Comparison of ENCODE assay signal across 8 cellular contexts in the genomic region with DNA sequence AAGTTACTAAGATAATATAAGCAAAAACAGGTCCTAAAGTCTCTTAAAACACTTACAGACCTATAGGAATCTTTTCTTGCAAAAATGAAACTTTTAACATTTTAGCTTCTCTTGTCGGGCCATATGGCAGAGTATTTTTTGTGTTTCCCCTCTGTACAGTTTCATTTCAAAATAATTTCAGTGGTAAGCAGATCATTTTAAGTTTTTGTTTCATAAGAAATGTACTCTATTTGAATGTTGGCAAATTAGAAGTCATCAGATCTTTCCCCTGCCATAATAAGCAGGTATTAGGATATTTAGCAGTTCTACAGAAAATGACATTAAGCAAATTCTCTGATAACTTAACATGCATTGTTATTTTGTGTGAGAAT. TPM values are rescaled to one million over a fixed set of nuclear protein-coding genes. Genes with fewer than 3 reads are reported as not detected.
A peak's percentile ranks its signal among the peaks of the same experiment; 100 is the strongest.
DNase-seq lines count a peak whose midpoint lies in the region; ATAC-seq and TF ChIP-seq lines count a peak whose summit lies in the region.

No MANE protein-coding gene starts in this region.

- H3K9ac ChIP-seq in SK-N-SH = peak overlapping the region; percentile 33; the same call in 1 of the 2 replicates

- CTCF ChIA-PET in SK-N-SH (lab: Yijun Ruan, JAX) = interaction anchor here (1.1 to 2.8 kb wide), 3 partner anchors 10 to 73 kb away, joined by 3 to 10 read pairs (median 4); no protein-coding TSS in a partner anchor

- peak overlapping the region; percentile 83 to 100 for H3K27ac ChIP-seq in SK-N-SH (ENCODE audit: low read depth in 2 of 2, low read length in 1 of 2)

- peaks cover 32 to 41% of the 10 kb centered on the region in 2 experiments for H3K4me1 ChIP-seq in SK-N-SH (ENCODE audit: control insufficient read depth in 1 of 2, insufficient read depth in 2 of 2, low read depth in 1 of 2, low read length in 1 of 2)

- H3K36me3 ChIP-seq in SK-N-SH (replicated peaks in 1 of 2; ENCODE audit: control insufficient read depth in 1 of 2, insufficient read depth in 2 of 2, low read length in 1 of 2) = peaks cover 0 to 4% of the 10 kb centered on the region in 2 experiments

- peaks cover 16% of the 10 kb centered on the region for H3F3A ChIP-seq in SK-N-SH (replicated peaks; ENCODE audit: insufficient read depth)

- peak; percentile 45 for ATAC-seq in GM18511 (IDR thresholded peaks at IDR 0.05; ENCODE audit: unreplicated experiment)
- ATAC-seq in GM21786 (IDR thresholded peaks at IDR 0.05; ENCODE audit: unreplicated experiment) = peak; percentile 47
- ATAC-seq in naive B cell (ENCODE audit: low read depth in 2 of 2) = peak; percentile 30 to 32

- peak overlapping the region; percentile 71 for H3K4me2 ChIP-seq in SK-N-SH

- no peak for TF ChIP-seq RAD21 in SK-N-SH (IDR thresholded peaks at IDR 0.05; ENCODE audit: low read length)

- H3K9me3 ChIP-seq in SK-N-SH = no peaks in the 10 kb centered on the region

- peaks cover 0 to 1% (median 0%) of the 10 kb centered on the region in 7 donors for H3K9me3 Mint-ChIP-seq in naive B cell

- DNase-seq in SK-N-SH (no peak), naive B cell (no peak), MV-4-11 (lab: John Stamatoyannopoulos, UW) (no peak), NCI-H1417 (lab: John Stamatoyannopoulos, UW) (no peak), DMS79 treated with DMSO at 0.1 percent for 48 hours (lab: John Stamatoyannopoulos, UW) (no peak)
- DNase-seq in effector CD4-positive, alpha-beta T cell = no peak

- H3K4me1 Mint-ChIP-seq in naive B cell = peaks cover 8 to 21% (median 18%) of the 10 kb centered on the region in 3 donors

- H3K79me2 ChIP-seq in SK-N-SH (ENCODE audit: insufficient read depth) = no peaks in the 10 kb centered on the region

- no peak for TF ChIP-seq EP300 in SK-N-SH (IDR thresholded peaks at IDR 0.05; ENCODE audit: borderline replicate concordance in 1 of 2, low read depth in 1 of 2, low read length in 1 of 2)

- peak overlapping the region in 3 of 6 donors; percentile 56 to 86 (median 82) for H3K27ac Mint-ChIP-seq in naive B cell

- no peaks in the 10 kb centered on the region for H4K20me1 ChIP-seq in SK-N-SH (ENCODE audit: insufficient read depth)

- no peaks in the 10 kb centered on the region for H3K9me2 ChIP-seq in SK-N-SH

- no peaks in the 10 kb centered on the region for H3K27me3 ChIP-seq in SK-N-SH (ENCODE audit: insufficient read depth)

- peak overlapping the region; percentile 27 to 35; a peak in 2 of 4 replicates for H3K4me3 ChIP-seq in SK-N-SH (ENCODE audit: low read depth in 2 of 2, low read length in 1 of 2)

- POLR2A ChIA-PET in SK-N-SH (lab: Yijun Ruan, JAX) = no interaction called here

- H2AFZ ChIP-seq in SK-N-SH (ENCODE audit: low read depth) = no peak overlapping the region

- H3K4me3 Mint-ChIP-seq in naive B cell = peak overlapping the region in 6 of 8 donors; percentile 32 to 77 (median 52)

- H3K36me3 Mint-ChIP-seq in naive B cell = no peaks in the 10 kb centered on the region

- H3K27me3 Mint-ChIP-seq in naive B cell = no peaks in the 10 kb centered on the region

- WGBS in SK-N-SH (ENCODE audit: low lambda C conversion rate) = 47% methylated on average over 1 of the region's 1 CpG

- no peak for TF ChIP-seq CTCF in SK-N-SH (IDR thresholded peaks at IDR 0.05)

TF ChIP-seq in SK-N-SH, 30 proteins besides CTCF, POLR2A, EP300 and RAD21:
- no peak for TF ChIP-seq TAF1 (IDR thresholded peaks at IDR 0.05; ENCODE audit: borderline replicate concordance, low read depth, low read length)

RNA-seq across cellular contexts. Expression of a gene that starts 37.9 kb away (rescaled TPM):
- polyA plus RNA-seq in SK-N-SH (2012; rRNA removed) (8.3 and 10.7 TPM in 2 replicates), naive B cell (ENCODE audit: low read depth in 6 of 6) (under 1 TPM in 3 of 6 donors, not detected in 3; 0.09 to 0.29 (median 0.13) TPM)
- polyA plus RNA-seq in SK-N-SH (2012; cell fraction: cytosol; rRNA removed) = 8.7 and 9.7 TPM in 2 replicates
- polyA plus RNA-seq in SK-N-SH (2012; cell fraction: nucleus; rRNA removed) = 10.3 and 15.7 TPM in 2 replicates
